25 cellular contexts compared by ENCODE assay signal in genomic region chr7:41872951-41873350, GRCh38.
"Had no signal": no experiment of that assay in that cellular context is flagged by ENCODE, and none has a peak within 500 bp of the region (broad histone marks: within the 10 kb centered on the region; RNA-seq: fewer than 3 reads in every experiment).

No MANE protein-coding gene starts in this region.

- ATAC-seq: esophagus mucosa, left lung, lower lobe of right lung, psoas muscle had no signal

- H3K9ac ChIP-seq: parathyroid adenoma had no signal

- H3K9me3 ChIP-seq: breast epithelium, left lung, lower lobe of right lung, psoas muscle, sigmoid colon, tibial nerve had no signal

- H3K79me2 ChIP-seq: parathyroid adenoma had no signal

- DNase-seq: activated CD4-positive, alpha-beta memory T cell treated with anti-CD3 and anti-CD28 coated beads for 36 hours; activated CD4-positive, alpha-beta T cell treated with anti-CD3 and anti-CD28 coated beads, Interleukin-2, amount 10 ng/mL, durations not matched to agents 24 days and 14 days; activated CD4-positive, CD25-positive, alpha-beta regulatory T cell treated with anti-CD3 and anti-CD28 coated beads, Interleukin-2, amount 50 U/mL, for 72 hours; activated CD8-positive, alpha-beta memory T cell treated with anti-CD3 and anti-CD28 coated beads, Interleukin-2, amount 50 U/mL, for 48 hours; activated gamma-delta T cell; activated naive CD4-positive, alpha-beta T cell treated with anti-CD3 and anti-CD28 coated beads, Interleukin-2, amount 10 ng/mL, durations not matched to agents 7 days and 5 days; activated naive CD8-positive, alpha-beta T cell treated with anti-CD3 and anti-CD28 coated beads, Interleukin-2, amount 10 ng/mL, durations not matched to agents 7 days and 5 days; activated T-cell treated with anti-CD3 and anti-CD28 coated beads, Interleukin-2, amount 50 U/mL, for 24 hours; amygdala; central memory CD4-positive, alpha-beta T cell; endodermal cell; left lung; lower lobe of right lung; mesendoderm; nephron progenitor cell; psoas muscle; sigmoid colon; stimulated activated CD4-positive, alpha-beta T cell treated with anti-CD3 and anti-CD28 coated beads, Interleukin-15, amount 100 ng/mL, for 24 hours; stimulated activated CD4-positive, alpha-beta T cell treated with anti-CD3 and anti-CD28 coated beads, Interleukin-2, amount 100 ng/mL, for 24 hours; stimulated activated naive CD4-positive, alpha-beta T cell; T-helper 2 cell had no signal

- H3K27ac ChIP-seq: breast epithelium, left lung, lower lobe of right lung, parathyroid adenoma, psoas muscle, sigmoid colon, tibial nerve had no signal

- H3K4me1 ChIP-seq: breast epithelium, parathyroid adenoma, psoas muscle, sigmoid colon had no signal

- H3K4me3 ChIP-seq: breast epithelium, left lung, lower lobe of right lung, psoas muscle, sigmoid colon, tibial nerve had no signal

- H2AFZ ChIP-seq: parathyroid adenoma had no signal

- H3K36me3 ChIP-seq: breast epithelium, left lung, lower lobe of right lung, sigmoid colon, tibial nerve had no signal

- H3K27me3 ChIP-seq: breast epithelium, left lung, sigmoid colon, tibial nerve had no signal
